8 cellular contexts compared by ENCODE assay signal in genomic region chr7:816751-817671, GRCh38. TPM values are rescaled to one million over a fixed set of nuclear protein-coding genes. Genes with fewer than 3 reads are reported as not detected.
DNase-seq lines count a peak whose midpoint lies in the region; ATAC-seq, FAIRE-seq and TF ChIP-seq lines count a peak whose summit lies in the region.

No MANE protein-coding gene starts in this region.

- intact Hi-C loops in activated CD4-positive, alpha-beta memory T cell treated with anti-CD3 and anti-CD28 coated beads for 36 hours (cut with micrococcal nuclease) = loop anchor here (1.0 to 2.0 kb wide), 2 partner anchors 60 to 213 kb away; partner anchors contain the start of gene GET4
- intact Hi-C loops in endothelial cell of umbilical vein (cut with micrococcal nuclease) = loop anchor here (1.0 kb wide), 1 partner anchor 15 kb away; the partner anchor contains the start of gene SUN1

- H2AFZ ChIP-seq in DND-41 (ENCODE audit: low read depth, low read length) (peak overlapping the region; percentile 65), Loucy (ENCODE audit: low read length) (peak overlapping the region; percentile 22; the same call in 1 of the 2 replicates), endothelial cell of umbilical vein (ENCODE audit: low read depth, low read length) (no peak overlapping the region), neural progenitor cell (replicated peaks) (no peak overlapping the region)

- H3K36me3 Mint-ChIP-seq in activated CD4-positive, alpha-beta memory T cell treated with anti-CD3 and anti-CD28 coated beads for 36 hours = peaks cover 12% of the 10 kb centered on the region
- peaks cover 6% of the 10 kb centered on the region for H3K36me3 Mint-ChIP-seq in neural progenitor cell

- peak overlapping the region; percentile 67 for H3K27ac ChIP-seq in DND-41 (ENCODE audit: low read length)
- H3K27ac ChIP-seq in endothelial cell of umbilical vein (ENCODE audit: insufficient read depth, low read depth, low read length) = no peak overlapping the region
- H3K27ac ChIP-seq in neural progenitor cell = no peak overlapping the region

- peak overlapping the region; percentile 73 for H3K27ac Mint-ChIP-seq in activated CD4-positive, alpha-beta memory T cell treated with anti-CD3 and anti-CD28 coated beads for 36 hours
- H3K27ac Mint-ChIP-seq in neural progenitor cell = peak overlapping the region; percentile 94

- peak; percentile 55 for DNase-seq in DND-41
- DNase-seq in activated CD4-positive, alpha-beta memory T cell treated with anti-CD3 and anti-CD28 coated beads for 36 hours = peak; percentile 76
- peak; percentile 49 for DNase-seq in endothelial cell of umbilical vein (ENCODE audit: low read depth, low spot score)
- DNase-seq in neural progenitor cell (ENCODE audit: low spot score) = peak; percentile 52
- DNase-seq in nucleus accumbens (lab: John Stamatoyannopoulos, UW) = no peak
- DNase-seq in midbrain (lab: John Stamatoyannopoulos, UW) = no peak

- no peaks in the 10 kb centered on the region for H3K9me2 ChIP-seq in Loucy (replicated peaks; ENCODE audit: low read depth, low read length)

- CTCF ChIA-PET in activated CD4-positive, alpha-beta memory T cell treated with anti-CD3 and anti-CD28 coated beads for 36 hours (lab: Charles Lee) = interaction anchor here (0.6 to 2.8 kb wide), 6 partner anchors 15 to 269 kb away, joined by 3 to 17 read pairs (median 4); partner anchors contain the start of gene SUN1
- CTCF ChIA-PET in endothelial cell of umbilical vein (lab: Charles Lee) = interaction anchor here (1.1 to 3.6 kb wide), 11 partner anchors 12 to 56 kb away, joined by 3 to 24 read pairs (median 5); partner anchors contain the start of gene SUN1

- H3K79me2 ChIP-seq in DND-41 (ENCODE audit: insufficient read depth, low read length) = peaks cover 54% of the 10 kb centered on the region
- peaks cover 50% of the 10 kb centered on the region for H3K79me2 ChIP-seq in Loucy (ENCODE audit: insufficient read depth, low read length)
- peaks cover 47% of the 10 kb centered on the region for H3K79me2 ChIP-seq in endothelial cell of umbilical vein (ENCODE audit: control insufficient read depth, insufficient read depth, low read length)
- peaks cover 54% of the 10 kb centered on the region for H3K79me2 ChIP-seq in neural progenitor cell (ENCODE audit: low read depth)

- ATAC-seq in DND-41 (ENCODE audit: insufficient read depth, low read depth) = peak; percentile 6
- ATAC-seq in GM21717 (IDR thresholded peaks at IDR 0.05; ENCODE audit: unreplicated experiment) = peak; percentile 19

- no peaks in the 10 kb centered on the region for H3K36me3 ChIP-seq in DND-41 (ENCODE audit: insufficient read depth, low read length)
- no peaks in the 10 kb centered on the region for H3K36me3 ChIP-seq in Loucy (ENCODE audit: insufficient read depth, low read length)
- H3K36me3 ChIP-seq in endothelial cell of umbilical vein (ENCODE audit: control insufficient read depth in 2 of 2, extremely low read depth in 1 of 2, insufficient read depth in 2 of 2, low read length in 2 of 2) = no peaks in the 10 kb centered on the region
- H3K36me3 ChIP-seq in neural progenitor cell = peaks cover 4% of the 10 kb centered on the region

- peak overlapping the region; percentile 94 for H3K4me3 Mint-ChIP-seq in activated CD4-positive, alpha-beta memory T cell treated with anti-CD3 and anti-CD28 coated beads for 36 hours
- H3K4me3 Mint-ChIP-seq in neural progenitor cell = peak overlapping the region; percentile 97

- H3K9ac ChIP-seq in DND-41 (ENCODE audit: low read depth, low read length) = peak overlapping the region; percentile 75
- H3K9ac ChIP-seq in Loucy (ENCODE audit: low read depth, low read length, poor library complexity, severe bottlenecking) = peak overlapping the region; percentile 76
- peak overlapping the region; percentile 49 for H3K9ac ChIP-seq in endothelial cell of umbilical vein (replicated peaks; ENCODE audit: extremely low read depth, insufficient read depth, low read length)
- H3K9ac ChIP-seq in neural progenitor cell = peak overlapping the region; percentile 60

- no peak for TF ChIP-seq POLR2A in endothelial cell of umbilical vein (IDR thresholded peaks at IDR 0.05; ENCODE audit: low read depth, low read length)

- peak overlapping the region; percentile 91 for H3K4me2 ChIP-seq in DND-41 (ENCODE audit: insufficient read depth, low read length)
- H3K4me2 ChIP-seq in Loucy (ENCODE audit: low read depth, low read length, poor library complexity, severe bottlenecking) = peak overlapping the region; percentile 91
- H3K4me2 ChIP-seq in endothelial cell of umbilical vein (ENCODE audit: insufficient read depth, low read length) = peak overlapping the region; percentile 81
- peak overlapping the region; percentile 98 for H3K4me2 ChIP-seq in neural progenitor cell

- H3K9me1 ChIP-seq in endothelial cell of umbilical vein (replicated peaks; ENCODE audit: control insufficient read depth, extremely low read depth, insufficient read depth, low read length) = no peaks in the 10 kb centered on the region

- H3K27me3 ChIP-seq in DND-41 (ENCODE audit: insufficient read depth, low read length, poor library complexity) (peaks cover 3% of the 10 kb centered on the region), Loucy (ENCODE audit: insufficient read depth, low read length, poor library complexity, severe bottlenecking) (no peaks in the 10 kb centered on the region), endothelial cell of umbilical vein (ENCODE audit: control insufficient read depth in 2 of 2, insufficient read depth in 2 of 2, low read length in 2 of 2) (no peaks in the 10 kb centered on the region), neural progenitor cell (no peaks in the 10 kb centered on the region)

- H3F3A ChIP-seq in Loucy (ENCODE audit: low read depth) (no peaks in the 10 kb centered on the region), neural progenitor cell (ENCODE audit: low read depth) (peaks cover 24% of the 10 kb centered on the region)

- no TSS peak for BruUV-seq in endothelial cell of umbilical vein (replicated peaks; lab: Mats Ljungman, UMichigan)

- no peaks in the 10 kb centered on the region for H3K9me3 Mint-ChIP-seq in activated CD4-positive, alpha-beta memory T cell treated with anti-CD3 and anti-CD28 coated beads for 36 hours
- peaks cover 4% of the 10 kb centered on the region for H3K9me3 Mint-ChIP-seq in neural progenitor cell

- H3K4me1 ChIP-seq in DND-41 (ENCODE audit: insufficient read depth, low read length) (peaks cover 44% of the 10 kb centered on the region), Loucy (ENCODE audit: insufficient read depth, low read length, poor library complexity, severe bottlenecking) (peaks cover 42% of the 10 kb centered on the region), endothelial cell of umbilical vein (ENCODE audit: control insufficient read depth, extremely low read depth, insufficient read depth, low read length) (peaks cover 20% of the 10 kb centered on the region), neural progenitor cell (peaks cover 14% of the 10 kb centered on the region)

- H3K4me1 Mint-ChIP-seq in activated CD4-positive, alpha-beta memory T cell treated with anti-CD3 and anti-CD28 coated beads for 36 hours (ENCODE audit: low read depth) = peaks cover 61% of the 10 kb centered on the region
- peaks cover 37% of the 10 kb centered on the region for H3K4me1 Mint-ChIP-seq in neural progenitor cell

- H3K27me3 Mint-ChIP-seq in activated CD4-positive, alpha-beta memory T cell treated with anti-CD3 and anti-CD28 coated beads for 36 hours = peaks cover 9% of the 10 kb centered on the region
- H3K27me3 Mint-ChIP-seq in neural progenitor cell (ENCODE audit: insufficient read depth, low read depth) = peaks cover 13% of the 10 kb centered on the region

- H3K4me3 ChIP-seq in DND-41 (ENCODE audit: low read depth in 1 of 2, low read length in 2 of 2) = peak overlapping the region; percentile 88 to 95
- H3K4me3 ChIP-seq in Loucy (ENCODE audit: low read length, poor library complexity, severe bottlenecking) = peak overlapping the region; percentile 84
- H3K4me3 ChIP-seq in endothelial cell of umbilical vein (replicated peaks in 1 of 3; ENCODE audit: insufficient read depth in 1 of 3, low read depth in 1 of 3, low read length in 3 of 3) = peak overlapping the region; percentile 19 to 71 (median 69)
- peak overlapping the region; percentile 82 for H3K4me3 ChIP-seq in neural progenitor cell

- H3K9me3 ChIP-seq in DND-41 (ENCODE audit: insufficient read depth, low read length, severe bottlenecking) = no peaks in the 10 kb centered on the region
- H3K9me3 ChIP-seq in Loucy (ENCODE audit: insufficient read depth, low read depth, low read length) = no peaks in the 10 kb centered on the region
- no peaks in the 10 kb centered on the region for H3K9me3 ChIP-seq in endothelial cell of umbilical vein (replicated peaks; ENCODE audit: control insufficient read depth, insufficient read depth, low read length)
- H3K9me3 ChIP-seq in neural progenitor cell (ENCODE audit: low read depth) = no peaks in the 10 kb centered on the region

- TF ChIP-seq CTCF in DND-41 (IDR thresholded peaks at IDR 0.05; ENCODE audit: borderline replicate concordance, extremely low read depth, low read length, poor library complexity, severe bottlenecking) = no peak
- TF ChIP-seq CTCF in Loucy (conservative IDR thresholded peaks at IDR 0.05; ENCODE audit: low read length) = no peak
- no peak for TF ChIP-seq CTCF in endothelial cell of umbilical vein (IDR thresholded peaks at IDR 0.05; ENCODE audit: extremely low read depth in 1 of 2, insufficient read depth in 1 of 2, low read depth in 1 of 2, low read length in 2 of 2)
- no peak for TF ChIP-seq CTCF in neural progenitor cell (IDR thresholded peaks at IDR 0.05)

- POLR2A ChIA-PET in activated CD4-positive, alpha-beta memory T cell treated with anti-CD3 and anti-CD28 coated beads for 36 hours (lab: Charles Lee) = interaction anchor here (0.9 to 2.1 kb wide), 4 partner anchors 15 to 159 kb away, joined by 3 to 19 read pairs (median 6); partner anchors contain the start of genes COX19 and SUN1
- POLR2A ChIA-PET in endothelial cell of umbilical vein (lab: Charles Lee) = no interaction called here

- no peak for FAIRE-seq in endothelial cell of umbilical vein (lab: Jason Lieb, UNC)

- dilution Hi-C loops in endothelial cell of umbilical vein (cut with MboI; ENCODE audit: extremely low pct_ligation_motif_present, low sequenced_read_pairs) = no loop called here

- peaks cover 57% of the 10 kb centered on the region for H4K20me1 ChIP-seq in DND-41 (ENCODE audit: insufficient read depth, low read length)
- peaks cover 31% of the 10 kb centered on the region for H4K20me1 ChIP-seq in Loucy (ENCODE audit: insufficient read depth, low read length, poor library complexity, severe bottlenecking)
- H4K20me1 ChIP-seq in endothelial cell of umbilical vein (replicated peaks; ENCODE audit: control insufficient read depth, extremely low read depth, insufficient read depth, low read length) = no peaks in the 10 kb centered on the region
- H4K20me1 ChIP-seq in neural progenitor cell (ENCODE audit: low read depth) = peaks cover 52% of the 10 kb centered on the region

RNA-seq across cellular contexts. Expression of gene SUN1, which starts 15.3 kb away (rescaled TPM):
- 10 to 100 TPM; 69.5 to 69.9 TPM for total RNA-seq in activated CD4-positive, alpha-beta memory T cell treated with anti-CD3 and anti-CD28 coated beads for 36 hours
- 142 and 158 TPM in 2 replicates for total RNA-seq in endothelial cell of umbilical vein
- 347 and 410 TPM in 2 replicates for polyA plus RNA-seq in endothelial cell of umbilical vein
- polyA plus RNA-seq in endothelial cell of umbilical vein (2011; cell fraction: cytosol; rRNA removed) = 164 and 169 TPM in 2 replicates
- polyA plus RNA-seq in endothelial cell of umbilical vein (2011; cell fraction: nucleus; rRNA removed) = 822 and 979 TPM in 2 replicates
- 78.6 and 85.8 TPM in 2 replicates for polyA plus RNA-seq in endothelial cell of umbilical vein (2012)
- polyA minus RNA-seq in endothelial cell of umbilical vein = 419 and 455 TPM in 2 replicates
- 47.2 TPM for polyA minus RNA-seq in endothelial cell of umbilical vein (2011; cell fraction: cytosol; rRNA and poly(A)+ RNA removed)
- polyA minus RNA-seq in endothelial cell of umbilical vein (2011; cell fraction: nucleus; rRNA and poly(A)+ RNA removed) = 300 and 347 TPM in 2 replicates
- total RNA-seq in neural progenitor cell (ENCODE audit: low replicate concordance) = 104 and 131 TPM in 2 replicates

RNA-seq across cellular contexts. Expression of gene GET4, which starts 59.3 kb away (rescaled TPM):
- total RNA-seq in activated CD4-positive, alpha-beta memory T cell treated with anti-CD3 and anti-CD28 coated beads for 36 hours = 10 to 100 TPM; 22.3 to 27.1 TPM
- total RNA-seq in endothelial cell of umbilical vein (44.7 and 48.4 TPM in 2 replicates), neural progenitor cell (ENCODE audit: low replicate concordance) (17.2 and 35.7 TPM in 2 replicates)
- polyA plus RNA-seq in endothelial cell of umbilical vein = 58.1 and 64.8 TPM in 2 replicates
- 30.1 and 40.9 TPM in 2 replicates for polyA plus RNA-seq in endothelial cell of umbilical vein (2011; cell fraction: cytosol; rRNA removed)
- polyA plus RNA-seq in endothelial cell of umbilical vein (2011; cell fraction: nucleus; rRNA removed) = 82.6 and 105 TPM in 2 replicates
- 25.7 and 32.2 TPM in 2 replicates for polyA plus RNA-seq in endothelial cell of umbilical vein (2012)
- polyA minus RNA-seq in endothelial cell of umbilical vein = 15.7 and 15.8 TPM in 2 replicates
- 21.4 TPM for polyA minus RNA-seq in endothelial cell of umbilical vein (2011; cell fraction: cytosol; rRNA and poly(A)+ RNA removed)
- polyA minus RNA-seq in endothelial cell of umbilical vein (2011; cell fraction: nucleus; rRNA and poly(A)+ RNA removed) = 12.9 and 18.9 TPM in 2 replicates

Comparison
In these comparisons a context has a peak if more than half of its experiments do, and no peak if none do; other contexts are left out.
1. DNase-seq: peak in DND-41 (single experiment), activated CD4-positive, alpha-beta memory T cell treated with anti-CD3 and anti-CD28 coated beads for 36 hours (single experiment), endothelial cell of umbilical vein (single experiment) and neural progenitor cell (single experiment); none in nucleus accumbens (0 of 56) and midbrain (single experiment).
2. H2AFZ ChIP-seq: peak in DND-41 (single experiment) and Loucy (single experiment); none in endothelial cell of umbilical vein (single experiment) and neural progenitor cell (single experiment).
3. Peak in every context shown above with its lines, with median percentiles within 50 percentile points of each other: H3K4me2 ChIP-seq, H3K4me3 ChIP-seq and H3K9ac ChIP-seq.